17 cellular contexts compared by ENCODE assay signal in the genomic region with DNA sequence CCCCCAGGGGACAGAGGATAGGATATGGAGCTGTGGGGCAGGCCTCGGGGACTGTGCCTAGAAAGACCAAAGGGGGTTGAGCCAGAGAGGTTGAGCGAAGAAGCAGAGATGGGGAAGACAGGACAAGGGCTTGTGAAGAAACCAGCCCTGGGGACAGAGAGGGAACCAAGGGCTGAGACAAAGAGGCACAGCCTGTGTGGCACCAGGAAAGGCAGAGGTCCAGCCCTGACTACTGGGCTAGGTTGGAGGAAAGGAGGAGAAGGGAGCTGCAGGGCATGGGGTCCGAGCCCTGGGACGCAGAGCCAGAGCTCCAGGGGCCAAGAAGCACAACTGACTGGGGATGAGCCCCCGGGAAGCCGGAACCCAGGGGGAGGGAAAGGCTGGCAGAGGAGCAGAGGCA. TPM values are rescaled to one million over a fixed set of nuclear protein-coding genes. Genes with fewer than 3 reads are reported as not detected.
DNase-seq lines count a peak whose midpoint lies in the region; ATAC-seq and TF ChIP-seq lines count a peak whose summit lies in the region.
"Had no signal": no experiment of that assay in that cellular context is flagged by ENCODE, and none has a peak within 500 bp of the region (broad histone marks: within the 10 kb centered on the region; RNA-seq: fewer than 3 reads in every experiment).

No MANE protein-coding gene starts in this region.

- H3K4ac ChIP-seq in neuronal stem cell (ENCODE audit: low read length), result no peak overlapping the region

- H2BK15ac ChIP-seq in neuronal stem cell (ENCODE audit: low read length), result peak overlapping the region; percentile 94

- H3K9ac ChIP-seq in neuronal stem cell (ENCODE audit: low read depth, low read length, poor library complexity), result no peak overlapping the region

- H2BK12ac ChIP-seq in neuronal stem cell (ENCODE audit: low read length), result peak overlapping the region; percentile 50

- POLR2A ChIA-PET in WTC11 (lab: Charles Lee), result interaction anchor here (3.1 kb wide), 1 partner anchor 17 kb away, joined by 18 read pairs; a partner anchor contains a TSS

- H3K36me3 Mint-ChIP-seq in WTC11, result no peaks in the 10 kb centered on the region
- peaks cover 4% of the 10 kb centered on the region for H3K36me3 Mint-ChIP-seq in glutamatergic neuron (ENCODE audit: unreplicated experiment)

- H3K27ac Mint-ChIP-seq in WTC11 (peak overlapping the region; percentile 72; the same call in 1 of the 2 replicates), glutamatergic neuron (ENCODE audit: unreplicated experiment) (peak overlapping the region; percentile 63)

- H3K4me2 ChIP-seq in neuronal stem cell (ENCODE audit: insufficient read depth, low read length, poor library complexity, severe bottlenecking), result no peak overlapping the region

- TF ChIP-seq CTCF in WTC11 (IDR thresholded peaks at IDR 0.05) (no peak), glutamatergic neuron (IDR thresholded peaks at IDR 0.05; ENCODE audit: partially characterized antibody, unreplicated experiment) (no peak), foreskin fibroblast (IDR thresholded peaks at IDR 0.05; ENCODE audit: low read depth, low read length) (no peak)

- no peak overlapping the region for H3K27ac ChIP-seq in neuronal stem cell (replicated peaks; ENCODE audit: low read length)
- H3K27ac ChIP-seq: C4-2B, Peyer's patch had no signal

- H3K4me3 ChIP-seq in H7 (ENCODE audit: insufficient read depth, low read depth, low read length) (no peak overlapping the region), neuronal stem cell (ENCODE audit: low read length in 2 of 2) (no peak overlapping the region), foreskin fibroblast (ENCODE audit: low read depth in 1 of 2, low read length in 2 of 2) (no peak overlapping the region)
- H3K4me3 ChIP-seq: K562, Peyer's patch had no signal

- peak overlapping the region; percentile 18 for H2AFZ ChIP-seq in neuronal stem cell (ENCODE audit: low read length)

- H3K27me3 Mint-ChIP-seq in WTC11 (ENCODE audit: low read depth) (no peaks in the 10 kb centered on the region; the same call in 1 of the 2 replicates), glutamatergic neuron (ENCODE audit: unreplicated experiment) (peaks cover 4% of the 10 kb centered on the region)

- no peaks in the 10 kb centered on the region for H3K79me1 ChIP-seq in neuronal stem cell (ENCODE audit: low read depth, low read length)

- peak overlapping the region; percentile 7 for H2BK5ac ChIP-seq in neuronal stem cell (ENCODE audit: low read length)

- H3K4me1 Mint-ChIP-seq in WTC11 (peaks cover 12% of the 10 kb centered on the region), glutamatergic neuron (ENCODE audit: low read depth, unreplicated experiment) (peaks cover 11% of the 10 kb centered on the region)

- H3K4me3 Mint-ChIP-seq in WTC11 (no peak overlapping the region), glutamatergic neuron (ENCODE audit: unreplicated experiment) (peak overlapping the region; percentile 63)

- H3K9me3 Mint-ChIP-seq in WTC11 (no peaks in the 10 kb centered on the region), glutamatergic neuron (ENCODE audit: unreplicated experiment) (peaks cover 5% of the 10 kb centered on the region)

- H3K27me3 ChIP-seq in H7 (ENCODE audit: control insufficient read depth, insufficient read depth, low read length) (peaks cover 3% of the 10 kb centered on the region; the same call in 1 of the 2 replicates), neuronal stem cell (ENCODE audit: control insufficient read depth in 3 of 3, insufficient read depth in 3 of 3, low read depth in 1 of 3, low read length in 3 of 3) (no peaks in the 10 kb centered on the region)
- H3K27me3 ChIP-seq: Peyer's patch had no signal

- H4K8ac ChIP-seq in neuronal stem cell (ENCODE audit: low read depth, low read length), result no peak overlapping the region

- CTCF ChIA-PET in WTC11 (lab: Charles Lee), result interaction anchor here (2.2 to 5.9 kb wide), 5 partner anchors 8 to 100 kb away, joined by 8 to 154 read pairs (median 32); a partner anchor contains a TSS

- DNase-seq in H7, result peak; percentile 29
- DNase-seq in WTC11 (ENCODE audit: low spot score), result no peak
- no peak for DNase-seq in glutamatergic neuron
- DNase-seq in neuronal stem cell (ENCODE audit: low spot score), result no peak
- no peak for DNase-seq in cortex of kidney (lab: John Stamatoyannopoulos, UW)
- no peak for DNase-seq in foreskin fibroblast
- DNase-seq: AML-193, NCI-H1105, NCI-H2081, NCI-H2171 treated with DMSO at 0.1 percent for 48 hours, NCI-H446 treated with DMSO at 0.1 percent for 48 hours, NCI-H69, Peyer's patch had no signal

- peak overlapping the region; percentile 92 for H3K14ac ChIP-seq in neuronal stem cell (ENCODE audit: low read length)

- H3K18ac ChIP-seq in neuronal stem cell (ENCODE audit: low read length), result no peak overlapping the region

- no peak overlapping the region for H4K91ac ChIP-seq in neuronal stem cell (ENCODE audit: low read depth, low read length, poor library complexity)

- no peaks in the 10 kb centered on the region for H3K36me3 ChIP-seq in H7 (replicated peaks; ENCODE audit: control insufficient read depth, insufficient read depth, low read length)
- peaks cover 3 to 15% of the 10 kb centered on the region in 2 donors for H3K36me3 ChIP-seq in neuronal stem cell (replicated peaks in 1 of 2; ENCODE audit: control insufficient read depth in 2 of 2, insufficient read depth in 2 of 2, low read length in 2 of 2)
- H3K36me3 ChIP-seq: Peyer's patch had no signal

- peak overlapping the region; percentile 89 for H2AK5ac ChIP-seq in neuronal stem cell (ENCODE audit: low read depth, low read length)

- H3K9me3 ChIP-seq in neuronal stem cell (replicated peaks in 1 of 2; ENCODE audit: control insufficient read depth in 2 of 2, insufficient read depth in 1 of 2, low read depth in 1 of 2, low read length in 2 of 2), result no peaks in the 10 kb centered on the region
- H3K9me3 ChIP-seq: Peyer's patch had no signal

- peak overlapping the region; percentile 34 for H3K23ac ChIP-seq in neuronal stem cell (ENCODE audit: low read depth, low read length, poor library complexity)

- H2BK120ac ChIP-seq in neuronal stem cell (ENCODE audit: low read depth, low read length), result no peak overlapping the region

- ATAC-seq in WTC11, result no peak
- ATAC-seq in HG02938 (IDR thresholded peaks at IDR 0.05; ENCODE audit: unreplicated experiment), result no peak
- ATAC-seq: HCT116, K562 had no signal

- peaks cover 18 to 21% of the 10 kb centered on the region in 2 donors for H3K4me1 ChIP-seq in neuronal stem cell (ENCODE audit: control insufficient read depth in 2 of 2, insufficient read depth in 1 of 2, low read depth in 1 of 2, low read length in 2 of 2)

- no CpG with 5 or more reads among the region's 6 CpGs for WGBS in neuronal stem cell (ENCODE audit: extremely low coverage in 2 of 2, insufficient read length in 2 of 2, insufficient replicate concordance in 1 of 2), 2 donors

TF ChIP-seq in WTC11, 78 proteins besides CTCF, POLR2A, EP300 and RAD21 (continues in another document):
- TF ChIP-seq, protein P1, sequence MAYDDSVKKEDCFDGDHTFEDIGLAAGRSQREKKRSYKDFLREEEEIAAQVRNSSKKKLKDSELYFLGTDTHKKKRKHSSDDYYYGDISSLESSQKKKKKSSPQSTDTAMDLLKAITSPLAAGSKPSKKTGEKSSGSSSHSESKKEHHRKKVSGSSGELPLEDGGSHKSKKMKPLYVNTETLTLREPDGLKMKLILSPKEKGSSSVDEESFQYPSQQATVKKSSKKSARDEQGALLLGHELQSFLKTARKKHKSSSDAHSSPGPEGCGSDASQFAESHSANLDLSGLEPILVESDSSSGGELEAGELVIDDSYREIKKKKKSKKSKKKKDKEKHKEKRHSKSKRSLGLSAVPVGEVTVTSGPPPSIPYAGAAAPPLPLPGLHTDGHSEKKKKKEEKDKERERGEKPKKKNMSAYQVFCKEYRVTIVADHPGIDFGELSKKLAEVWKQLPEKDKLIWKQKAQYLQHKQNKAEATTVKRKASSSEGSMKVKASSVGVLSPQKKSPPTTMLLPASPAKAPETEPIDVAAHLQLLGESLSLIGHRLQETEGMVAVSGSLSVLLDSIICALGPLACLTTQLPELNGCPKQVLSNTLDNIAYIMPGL (CRISPR knock-in tag; IDR thresholded peaks at IDR 0.05), result no peak
- TF ChIP-seq, protein P2, sequence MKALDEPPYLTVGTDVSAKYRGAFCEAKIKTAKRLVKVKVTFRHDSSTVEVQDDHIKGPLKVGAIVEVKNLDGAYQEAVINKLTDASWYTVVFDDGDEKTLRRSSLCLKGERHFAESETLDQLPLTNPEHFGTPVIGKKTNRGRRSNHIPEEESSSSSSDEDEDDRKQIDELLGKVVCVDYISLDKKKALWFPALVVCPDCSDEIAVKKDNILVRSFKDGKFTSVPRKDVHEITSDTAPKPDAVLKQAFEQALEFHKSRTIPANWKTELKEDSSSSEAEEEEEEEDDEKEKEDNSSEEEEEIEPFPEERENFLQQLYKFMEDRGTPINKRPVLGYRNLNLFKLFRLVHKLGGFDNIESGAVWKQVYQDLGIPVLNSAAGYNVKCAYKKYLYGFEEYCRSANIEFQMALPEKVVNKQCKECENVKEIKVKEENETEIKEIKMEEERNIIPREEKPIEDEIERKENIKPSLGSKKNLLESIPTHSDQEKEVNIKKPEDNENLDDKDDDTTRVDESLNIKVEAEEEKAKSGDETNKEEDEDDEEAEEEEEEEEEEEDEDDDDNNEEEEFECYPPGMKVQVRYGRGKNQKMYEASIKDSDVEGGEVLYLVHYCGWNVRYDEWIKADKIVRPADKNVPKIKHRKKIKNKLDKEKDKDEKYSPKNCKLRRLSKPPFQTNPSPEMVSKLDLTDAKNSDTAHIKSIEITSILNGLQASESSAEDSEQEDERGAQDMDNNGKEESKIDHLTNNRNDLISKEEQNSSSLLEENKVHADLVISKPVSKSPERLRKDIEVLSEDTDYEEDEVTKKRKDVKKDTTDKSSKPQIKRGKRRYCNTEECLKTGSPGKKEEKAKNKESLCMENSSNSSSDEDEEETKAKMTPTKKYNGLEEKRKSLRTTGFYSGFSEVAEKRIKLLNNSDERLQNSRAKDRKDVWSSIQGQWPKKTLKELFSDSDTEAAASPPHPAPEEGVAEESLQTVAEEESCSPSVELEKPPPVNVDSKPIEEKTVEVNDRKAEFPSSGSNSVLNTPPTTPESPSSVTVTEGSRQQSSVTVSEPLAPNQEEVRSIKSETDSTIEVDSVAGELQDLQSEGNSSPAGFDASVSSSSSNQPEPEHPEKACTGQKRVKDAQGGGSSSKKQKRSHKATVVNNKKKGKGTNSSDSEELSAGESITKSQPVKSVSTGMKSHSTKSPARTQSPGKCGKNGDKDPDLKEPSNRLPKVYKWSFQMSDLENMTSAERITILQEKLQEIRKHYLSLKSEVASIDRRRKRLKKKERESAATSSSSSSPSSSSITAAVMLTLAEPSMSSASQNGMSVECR (CRISPR knock-in tag; IDR thresholded peaks at IDR 0.05; ENCODE audit: borderline replicate concordance), result no peak

RNA-seq across cellular contexts. Expression of a gene that starts 9.2 kb away (rescaled TPM):
- 18.3 and 20.3 TPM in 2 replicates for total RNA-seq in H7 (2014; rRNA removed; shearing (Covaris generic))
- total RNA-seq in WTC11 (2021), result 47.7 to 51.1 TPM (median 50.9 TPM) in 3 replicates
- total RNA-seq in glutamatergic neuron (ENCODE audit: unreplicated experiment), result 232 TPM
- polyA plus RNA-seq in neuronal stem cell (2013, experiment 1 of 2), result 65.9 TPM
- 64.9 TPM for polyA plus RNA-seq in neuronal stem cell (2013, experiment 2 of 2)

RNA-seq across cellular contexts. Expression of a gene that starts 17.2 kb away (rescaled TPM):
- 0.10 and 7.5 TPM in 2 replicates for total RNA-seq in H7 (2014; rRNA removed; shearing (Covaris generic))
- total RNA-seq in WTC11 (2021) (15.7 to 30.0 TPM (median 28.5 TPM) in 3 replicates), glutamatergic neuron (ENCODE audit: unreplicated experiment) (1.3 TPM)
- 131 TPM for polyA plus RNA-seq in neuronal stem cell (2013, experiment 1 of 2)
- polyA plus RNA-seq in neuronal stem cell (2013, experiment 2 of 2), result 132 TPM
